In genomic region chr7:2069472-2069860, GRCh38 we compare ENCODE assay signal across 19 cellular contexts.
DNase-seq lines count a peak whose midpoint lies in the region; ATAC-seq and TF ChIP-seq lines count a peak whose summit lies in the region.
"Had no signal": no experiment of that assay in that cellular context is flagged by ENCODE, and none has a peak within 500 bp of the region (broad histone marks: within the 10 kb centered on the region; RNA-seq: fewer than 3 reads in every experiment).

No MANE protein-coding gene starts in this region.

- H3F3A ChIP-seq in GM23248 (ENCODE audit: insufficient read depth) = no peaks in the 10 kb centered on the region

- H3K9me2 ChIP-seq in GM23248 (ENCODE audit: insufficient read depth) = no peaks in the 10 kb centered on the region

- no peak overlapping the region for H3K27ac ChIP-seq in GM23248
- H3K27ac ChIP-seq in esophagus squamous epithelium = no peak overlapping the region
- H3K27ac ChIP-seq: heart left ventricle, testis had no signal

- H2AFZ ChIP-seq in GM23248 = no peak overlapping the region

- H3K4me1 ChIP-seq in GM23248 (ENCODE audit: insufficient read depth) (no peaks in the 10 kb centered on the region), esophagus squamous epithelium (peaks cover 0 to under 1% (median 0%) of the 10 kb centered on the region in 3 donors)
- H3K4me1 ChIP-seq: testis had no signal

- H3K9ac ChIP-seq in GM23248 = 0 out of 2 replicates have a peak overlapping the region, but pooled peaks have one; percentile 16

- DNase-seq in GM23248 (peak; percentile 44), astrocyte of the spinal cord (ENCODE audit: low read depth, low spot score) (peak; percentile 79), left kidney (ENCODE audit: low read depth, low spot score) (peak; percentile 55), retinal pigment epithelial cell (ENCODE audit: low read depth) (peak; percentile 34), esophagus squamous epithelium (lab: John Stamatoyannopoulos, UW) (no peak), mucosa of gallbladder (ENCODE audit: low spot score) (no peak)
- DNase-seq: activated CD4-positive, alpha-beta T cell treated with anti-CD3 and anti-CD28 coated beads for 48 hours; central memory CD4-positive, alpha-beta T cell; COR-L47; effector memory CD8-positive, alpha-beta T cell; EL; heart left ventricle; NCI-H1105 treated with DMSO at 0.1 percent for 48 hours; NCI-H2107; NCI-H524 treated with DMSO at 0.1 percent for 48 hours; Right ventricle myocardium superior; testis had no signal

- H3K4me3 ChIP-seq in GM23248 (no peak overlapping the region), astrocyte of the spinal cord (ENCODE audit: low read depth, low read length) (no peak overlapping the region), retinal pigment epithelial cell (ENCODE audit: low read length) (no peak overlapping the region), esophagus squamous epithelium (no peak overlapping the region)
- H3K4me3 ChIP-seq: heart left ventricle, testis had no signal

- ATAC-seq in GM21619 (IDR thresholded peaks at IDR 0.05; ENCODE audit: unreplicated experiment) (no peak), GM18517 (IDR thresholded peaks at IDR 0.05; ENCODE audit: unreplicated experiment) (no peak)
- ATAC-seq: effector memory CD8-positive, alpha-beta T cell; heart left ventricle had no signal

- no peaks in the 10 kb centered on the region for H3K9me3 ChIP-seq in GM23248 (ENCODE audit: low read depth)
- H3K9me3 ChIP-seq in esophagus squamous epithelium = no peaks in the 10 kb centered on the region
- H3K9me3 ChIP-seq: heart left ventricle, testis had no signal

- intact Hi-C loops in esophagus squamous epithelium (cut with DNase I) = no loop called here

- H3K4me2 ChIP-seq in GM23248 (ENCODE audit: unreplicated experiment) = no peak overlapping the region

- no peaks in the 10 kb centered on the region for H3K36me3 ChIP-seq in GM23248 (ENCODE audit: low read depth)
- peaks cover 0 to 44% (median 0%) of the 10 kb centered on the region in 3 donors for H3K36me3 ChIP-seq in esophagus squamous epithelium

- H4K20me1 ChIP-seq in GM23248 (ENCODE audit: insufficient read depth) = no peaks in the 10 kb centered on the region

- in situ Hi-C loops in GM23248 (cut with MboI) = no loop called here
- in situ Hi-C loops in astrocyte of the spinal cord (cut with HindIII; ENCODE audit: low sequenced_read_pairs) = no loop called here

- H3K79me2 ChIP-seq in GM23248 (ENCODE audit: insufficient read depth) = no peaks in the 10 kb centered on the region

- TF ChIP-seq POLR2A in esophagus squamous epithelium (IDR thresholded peaks at IDR 0.05) = no peak

- H3K27me3 ChIP-seq in GM23248 (replicated peaks; ENCODE audit: insufficient read depth) = no peaks in the 10 kb centered on the region
- H3K27me3 ChIP-seq in esophagus squamous epithelium = no peaks in the 10 kb centered on the region
- H3K27me3 ChIP-seq: heart left ventricle, testis had no signal

- TF ChIP-seq CTCF in astrocyte of the spinal cord (IDR thresholded peaks at IDR 0.05; ENCODE audit: low read depth, low read length) (no peak), retinal pigment epithelial cell (conservative IDR thresholded peaks at IDR 0.05; ENCODE audit: low read depth, low read length) (no peak), esophagus squamous epithelium (IDR thresholded peaks at IDR 0.05) (no peak)

- 38 to 43% methylated on average over 17 of the region's 17 CpGs for WGBS in GM23248 (ENCODE audit: low coverage in 1 of 2, low lambda C conversion rate in 2 of 2, missing lambda C conversion rate in 2 of 2), 2 experiments
- 77 to 89% methylated on average over 12 to 16 of the region's 17 CpGs for WGBS in esophagus squamous epithelium, 2 donors

Comparison
In these comparisons a context has a peak if more than half of its experiments do, and no peak if none do; other contexts are left out.
1. DNase-seq: peak in GM23248 (single experiment), astrocyte of the spinal cord (single experiment), left kidney (single experiment) and retinal pigment epithelial cell (single experiment); none in esophagus squamous epithelium (single experiment) and mucosa of gallbladder (single experiment).